1 cellular context compared by ENCODE assay signal in genomic region chr1:193059282-193060225, GRCh38.
A peak's percentile ranks its signal among the peaks of the same experiment; 100 is the strongest.
TF ChIP-seq lines count a peak whose summit lies in the region.

Gene RO60 (plus strand): TSS chr1:193059612. CDS start chr1:193069055, 9,443 bp downstream.
A gene with protein sequence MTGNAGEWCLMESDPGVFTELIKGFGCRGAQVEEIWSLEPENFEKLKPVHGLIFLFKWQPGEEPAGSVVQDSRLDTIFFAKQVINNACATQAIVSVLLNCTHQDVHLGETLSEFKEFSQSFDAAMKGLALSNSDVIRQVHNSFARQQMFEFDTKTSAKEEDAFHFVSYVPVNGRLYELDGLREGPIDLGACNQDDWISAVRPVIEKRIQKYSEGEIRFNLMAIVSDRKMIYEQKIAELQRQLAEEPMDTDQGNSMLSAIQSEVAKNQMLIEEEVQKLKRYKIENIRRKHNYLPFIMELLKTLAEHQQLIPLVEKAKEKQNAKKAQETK (minus strand): TSS chr1:193059360. CDS start chr1:193059260, 100 bp downstream.

TF ChIP-seq in HepG2, 621 proteins besides CTCF, POLR2A, EP300 and RAD21 (continued from another document and continues in another):
- TF ChIP-seq ELK4 (CRISPR knock-in tag; IDR thresholded peaks at IDR 0.05; ENCODE audit: borderline replicate concordance) (no peak; the same call in 1 of the 2 replicates), MEIS2 (CRISPR knock-in tag; IDR thresholded peaks at IDR 0.05) (peak; percentile 96), KMT2B (CRISPR knock-in tag; IDR thresholded peaks at IDR 0.05) (peak; percentile 98), CHCHD3 (CRISPR knock-in tag; IDR thresholded peaks at IDR 0.05) (peak; percentile 77; the same call in 1 of the 2 replicates), CREB1 (IDR thresholded peaks at IDR 0.05) (peak; percentile 94), CREB1 (CRISPR knock-in tag; IDR thresholded peaks at IDR 0.05) (peak; percentile 95), ZNF607 (CRISPR knock-in tag; IDR thresholded peaks at IDR 0.05; ENCODE audit: borderline replicate concordance) (peak; percentile 70; the same call in 1 of the 2 replicates), ZZZ3 (CRISPR knock-in tag; IDR thresholded peaks at IDR 0.05; ENCODE audit: borderline replicate concordance) (peak; percentile 98), FOXC1 (CRISPR knock-in tag; IDR thresholded peaks at IDR 0.05; ENCODE audit: borderline replicate concordance) (peak; percentile 24; the same call in 1 of the 2 replicates), ZNF446 (CRISPR knock-in tag; IDR thresholded peaks at IDR 0.05) (no peak), ZMAT3 (CRISPR knock-in tag; conservative IDR thresholded peaks at IDR 0.05) (peak; percentile 93; the same call in 1 of the 2 replicates), KLF16 (CRISPR knock-in tag; IDR thresholded peaks at IDR 0.05) (peak in 1 of 2 experiments; percentile 96; a peak in 2 of 4 replicates), SAFB2 (CRISPR knock-in tag; IDR thresholded peaks at IDR 0.05; ENCODE audit: borderline replicate concordance, low read depth) (no peak; the same call in 1 of the 2 replicates), ZNF790 (CRISPR knock-in tag; IDR thresholded peaks at IDR 0.05; ENCODE audit: borderline replicate concordance) (0 out of 2 replicates have a peak, but pooled peaks have one; percentile 73), PITX1 (CRISPR knock-in tag; IDR thresholded peaks at IDR 0.05) (peak; percentile 63; the same call in 1 of the 2 replicates), PTBP1 (IDR thresholded peaks at IDR 0.05; ENCODE audit: low read depth, low read length, poor library complexity, severe bottlenecking) (peak; percentile 20), ZFP36L2 (CRISPR knock-in tag; IDR thresholded peaks at IDR 0.05) (no peak), GPN1 (CRISPR knock-in tag; IDR thresholded peaks at IDR 0.05; ENCODE audit: borderline replicate concordance) (peak; percentile 52; the same call in 1 of the 2 replicates), ZBTB21 (CRISPR knock-in tag; IDR thresholded peaks at IDR 0.05) (peak; percentile 30; the same call in 1 of the 2 replicates), PHB2 (IDR thresholded peaks at IDR 0.05; ENCODE audit: partially characterized antibody) (no peak), PRDM10 (CRISPR knock-in tag; IDR thresholded peaks at IDR 0.05; ENCODE audit: low read depth) (0 out of 2 replicates have a peak, but pooled peaks have one; percentile 25), GLMP (CRISPR knock-in tag; IDR thresholded peaks at IDR 0.05; ENCODE audit: borderline replicate concordance) (no peak), ZNF253 (CRISPR knock-in tag; IDR thresholded peaks at IDR 0.05; ENCODE audit: borderline replicate concordance) (0 out of 2 replicates have a peak, but pooled peaks have one; percentile 11), ZNF761 (CRISPR knock-in tag; conservative IDR thresholded peaks at IDR 0.05) (peak; percentile 29; the same call in 1 of the 2 replicates), HMG20B (CRISPR knock-in tag; conservative IDR thresholded peaks at IDR 0.05) (peak; percentile 78), CREM (IDR thresholded peaks at IDR 0.05) (peak; percentile 93), CREM (CRISPR knock-in tag; IDR thresholded peaks at IDR 0.05) (no peak; the same call in 1 of the 2 replicates), ARHGAP35 (CRISPR knock-in tag; IDR thresholded peaks at IDR 0.05; ENCODE audit: borderline replicate concordance) (peak; percentile 48), CENPT (CRISPR knock-in tag; IDR thresholded peaks at IDR 0.05; ENCODE audit: low read depth) (peak; percentile 50; the same call in 1 of the 2 replicates), REL (CRISPR knock-in tag; conservative IDR thresholded peaks at IDR 0.05) (peak; percentile 84; the same call in 1 of the 2 replicates), ZNF7 (CRISPR knock-in tag; IDR thresholded peaks at IDR 0.05) (no peak), ZNF264 (CRISPR knock-in tag; IDR thresholded peaks at IDR 0.05) (peak; percentile 67), ZNF780A (CRISPR knock-in tag; IDR thresholded peaks at IDR 0.05) (peak; percentile 87; the same call in 1 of the 2 replicates), MZF1 (CRISPR knock-in tag; IDR thresholded peaks at IDR 0.05; ENCODE audit: borderline replicate concordance) (peak; percentile 11; the same call in 1 of the 2 replicates), ZNF724P (CRISPR knock-in tag; IDR thresholded peaks at IDR 0.05; ENCODE audit: borderline replicate concordance) (peak; percentile 93; the same call in 1 of the 2 replicates), ZNF546 (CRISPR knock-in tag; conservative IDR thresholded peaks at IDR 0.05) (no peak; the same call in 1 of the 2 replicates), DRAP1 (CRISPR knock-in tag; IDR thresholded peaks at IDR 0.05) (peak; percentile 82), CEBPG (CRISPR knock-in tag; IDR thresholded peaks at IDR 0.05) (peak; percentile 78), NCOR1 (IDR thresholded peaks at IDR 0.05; ENCODE audit: borderline replicate concordance, low read length) (no peak; the same call in 1 of the 2 replicates), HOXA9 (CRISPR knock-in tag; IDR thresholded peaks at IDR 0.05; ENCODE audit: borderline replicate concordance) (no peak), SP4 (CRISPR knock-in tag; IDR thresholded peaks at IDR 0.05) (peak; percentile 93), DPF2 (CRISPR knock-in tag; IDR thresholded peaks at IDR 0.05; ENCODE audit: borderline replicate concordance, low read depth) (no peak), KDM5A (IDR thresholded peaks at IDR 0.05; ENCODE audit: borderline replicate concordance, low read length) (peak; percentile 30; the same call in 1 of the 2 replicates), NFATC3 (CRISPR knock-in tag; IDR thresholded peaks at IDR 0.05) (peak; percentile 70; the same call in 1 of the 2 replicates), YEATS2 (CRISPR knock-in tag; IDR thresholded peaks at IDR 0.05; ENCODE audit: borderline replicate concordance) (peak; percentile 99), SP2 (CRISPR knock-in tag; IDR thresholded peaks at IDR 0.05) (peak; percentile 65), HNRNPUL1 (IDR thresholded peaks at IDR 0.05; ENCODE audit: low read depth, low read length) (0 out of 2 replicates have a peak, but pooled peaks have one; percentile 17), SUZ12 (IDR thresholded peaks at IDR 0.05; ENCODE audit: low read depth, low read length) (peak; percentile 41; the same call in 1 of the 2 replicates), IKZF5 (CRISPR knock-in tag; IDR thresholded peaks at IDR 0.05) (peak; percentile 99), MAF1 (CRISPR knock-in tag; IDR thresholded peaks at IDR 0.05; ENCODE audit: borderline replicate concordance) (peak; percentile 96), CAMTA2 (CRISPR knock-in tag; IDR thresholded peaks at IDR 0.05; ENCODE audit: borderline replicate concordance) (no peak; the same call in 1 of the 2 replicates), ZNF335 (CRISPR knock-in tag; IDR thresholded peaks at IDR 0.05) (peak; percentile 98)
- TF ChIP-seq, protein P1, sequence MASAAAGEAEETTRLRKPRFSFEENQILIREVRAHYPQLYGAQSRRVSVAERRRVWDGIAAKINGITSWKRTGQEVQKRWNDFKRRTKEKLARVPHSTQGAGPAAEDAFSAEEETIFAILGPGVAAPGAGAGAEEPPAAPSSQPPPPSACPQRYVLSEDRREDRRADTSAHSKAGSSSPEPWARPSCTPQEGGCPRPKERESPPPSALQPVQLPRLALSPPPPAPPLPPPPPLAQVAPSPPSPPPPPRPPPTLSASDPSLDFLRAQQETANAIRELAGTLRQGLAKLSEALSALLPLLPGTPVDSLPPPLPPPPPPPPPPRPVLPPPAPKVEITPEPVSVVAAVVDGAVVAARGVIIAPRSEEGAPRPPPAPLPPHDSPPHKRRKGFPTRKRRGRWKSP (CRISPR knock-in tag; IDR thresholded peaks at IDR 0.05) = peak; percentile 89
- TF ChIP-seq, protein P2, sequence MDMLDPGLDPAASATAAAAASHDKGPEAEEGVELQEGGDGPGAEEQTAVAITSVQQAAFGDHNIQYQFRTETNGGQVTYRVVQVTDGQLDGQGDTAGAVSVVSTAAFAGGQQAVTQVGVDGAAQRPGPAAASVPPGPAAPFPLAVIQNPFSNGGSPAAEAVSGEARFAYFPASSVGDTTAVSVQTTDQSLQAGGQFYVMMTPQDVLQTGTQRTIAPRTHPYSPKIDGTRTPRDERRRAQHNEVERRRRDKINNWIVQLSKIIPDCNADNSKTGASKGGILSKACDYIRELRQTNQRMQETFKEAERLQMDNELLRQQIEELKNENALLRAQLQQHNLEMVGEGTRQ (IDR thresholded peaks at IDR 0.05; ENCODE audit: low read depth, low read length) = no peak
- TF ChIP-seq, protein P2 (CRISPR knock-in tag; IDR thresholded peaks at IDR 0.05; ENCODE audit: borderline replicate concordance) = no peak; the same call in 1 of the 2 replicates
